Comparison of ENCODE assay signal across 1 cellular context in the genomic region with DNA sequence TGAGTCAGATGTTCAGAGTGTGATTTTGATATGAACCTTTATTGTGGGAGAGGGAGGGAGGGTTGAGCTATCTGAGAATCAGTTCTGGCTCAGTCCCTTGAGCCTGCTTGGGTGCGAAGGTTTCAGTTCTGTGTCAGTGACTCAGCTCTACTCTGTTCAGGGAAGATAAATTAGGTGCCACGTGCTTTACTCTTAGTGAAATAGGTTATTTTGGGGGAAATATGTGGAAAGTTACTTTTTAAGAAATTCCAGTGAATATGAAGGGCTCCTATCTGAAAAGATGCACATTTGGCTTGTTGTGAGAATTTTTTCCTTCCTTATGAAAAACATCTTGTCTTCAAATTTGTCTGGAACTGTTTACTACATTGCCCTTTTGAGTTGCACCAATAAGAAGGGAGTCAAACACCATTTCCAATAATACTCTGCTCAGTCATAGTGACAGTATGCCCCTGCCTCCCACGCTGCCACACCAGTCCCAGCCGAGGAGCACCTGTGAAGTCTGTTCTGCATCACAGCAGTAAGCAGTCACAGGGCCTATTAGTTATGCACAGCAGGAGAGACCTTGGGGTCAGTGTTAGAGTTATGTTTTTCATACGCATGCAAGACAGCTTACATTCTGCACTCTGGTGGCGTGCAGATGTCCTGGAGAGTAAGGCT.
TF ChIP-seq lines count a peak whose summit lies in the region.

No MANE protein-coding gene starts in this region.

TF ChIP-seq in GM12878, 131 proteins besides CTCF, POLR2A, EP300 and RAD21 (continued from another document):
- TF ChIP-seq, protein P1, sequence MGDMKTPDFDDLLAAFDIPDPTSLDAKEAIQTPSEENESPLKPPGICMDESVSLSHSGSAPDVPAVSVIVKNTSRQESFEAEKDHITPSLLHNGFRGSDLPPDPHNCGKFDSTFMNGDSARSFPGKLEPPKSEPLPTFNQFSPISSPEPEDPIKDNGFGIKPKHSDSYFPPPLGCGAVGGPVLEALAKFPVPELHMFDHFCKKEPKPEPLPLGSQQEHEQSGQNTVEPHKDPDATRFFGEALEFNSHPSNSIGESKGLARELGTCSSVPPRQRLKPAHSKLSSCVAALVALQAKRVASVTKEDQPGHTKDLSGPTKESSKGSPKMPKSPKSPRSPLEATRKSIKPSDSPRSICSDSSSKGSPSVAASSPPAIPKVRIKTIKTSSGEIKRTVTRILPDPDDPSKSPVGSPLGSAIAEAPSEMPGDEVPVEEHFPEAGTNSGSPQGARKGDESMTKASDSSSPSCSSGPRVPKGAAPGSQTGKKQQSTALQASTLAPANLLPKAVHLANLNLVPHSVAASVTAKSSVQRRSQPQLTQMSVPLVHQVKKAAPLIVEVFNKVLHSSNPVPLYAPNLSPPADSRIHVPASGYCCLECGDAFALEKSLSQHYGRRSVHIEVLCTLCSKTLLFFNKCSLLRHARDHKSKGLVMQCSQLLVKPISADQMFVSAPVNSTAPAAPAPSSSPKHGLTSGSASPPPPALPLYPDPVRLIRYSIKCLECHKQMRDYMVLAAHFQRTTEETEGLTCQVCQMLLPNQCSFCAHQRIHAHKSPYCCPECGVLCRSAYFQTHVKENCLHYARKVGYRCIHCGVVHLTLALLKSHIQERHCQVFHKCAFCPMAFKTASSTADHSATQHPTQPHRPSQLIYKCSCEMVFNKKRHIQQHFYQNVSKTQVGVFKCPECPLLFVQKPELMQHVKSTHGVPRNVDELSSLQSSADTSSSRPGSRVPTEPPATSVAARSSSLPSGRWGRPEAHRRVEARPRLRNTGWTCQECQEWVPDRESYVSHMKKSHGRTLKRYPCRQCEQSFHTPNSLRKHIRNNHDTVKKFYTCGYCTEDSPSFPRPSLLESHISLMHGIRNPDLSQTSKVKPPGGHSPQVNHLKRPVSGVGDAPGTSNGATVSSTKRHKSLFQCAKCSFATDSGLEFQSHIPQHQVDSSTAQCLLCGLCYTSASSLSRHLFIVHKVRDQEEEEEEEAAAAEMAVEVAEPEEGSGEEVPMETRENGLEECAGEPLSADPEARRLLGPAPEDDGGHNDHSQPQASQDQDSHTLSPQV (IDR thresholded peaks at IDR 0.05), result no peak
- TF ChIP-seq GABPA (IDR thresholded peaks at IDR 0.05; ENCODE audit: low read depth) (no peak), BMI1 (IDR thresholded peaks at IDR 0.05; ENCODE audit: borderline replicate concordance) (peak; percentile 62; the same call in 1 of the 2 replicates), NRF1 (conservative IDR thresholded peaks at IDR 0.05; ENCODE audit: low read depth, low read length) (no peak), FOXK2 (IDR thresholded peaks at IDR 0.05) (no peak), ZNF24 (IDR thresholded peaks at IDR 0.05) (0 out of 2 replicates have a peak, but pooled peaks have one; percentile 5), ZNF687 (IDR thresholded peaks at IDR 0.05) (peak; percentile 86), ZNF384 (IDR thresholded peaks at IDR 0.05; ENCODE audit: borderline replicate concordance, low read depth, low read length) (no peak), E2F8 (IDR thresholded peaks at IDR 0.05; ENCODE audit: low read depth, partially characterized antibody) (peak; percentile 49), RAD51 (IDR thresholded peaks at IDR 0.05) (peak; percentile 87), CBX3 (IDR thresholded peaks at IDR 0.05; ENCODE audit: borderline replicate concordance, low read depth) (no peak), RCOR1 (conservative IDR thresholded peaks at IDR 0.05; ENCODE audit: low read depth, low read length) (0 out of 2 replicates have a peak, but pooled peaks have one; percentile 27), JUND (IDR thresholded peaks at IDR 0.05; ENCODE audit: low read depth, low read length) (0 out of 2 replicates have a peak, but pooled peaks have one; percentile 13), MYB (IDR thresholded peaks at IDR 0.05; ENCODE audit: borderline replicate concordance, low read depth, low read length) (no peak), LARP7 (IDR thresholded peaks at IDR 0.05) (peak; percentile 50; the same call in 1 of the 2 replicates), JUNB (IDR thresholded peaks at IDR 0.05) (peak; percentile 73), ASH2L (IDR thresholded peaks at IDR 0.05; ENCODE audit: borderline replicate concordance, low read depth) (0 out of 2 replicates have a peak, but pooled peaks have one; percentile 40), NFIC (IDR thresholded peaks at IDR 0.05; ENCODE audit: low read depth, low read length) (peak; percentile 84), CEBPB (IDR thresholded peaks at IDR 0.05; ENCODE audit: borderline replicate concordance in 1 of 2, low read depth in 2 of 2, low read length in 2 of 2) (peak in 1 of 2 experiments; percentile 60; a peak in 1 of 4 replicates), ZZZ3 (IDR thresholded peaks at IDR 0.05; ENCODE audit: control insufficient read depth, insufficient read length, low read depth) (no peak), ZNF217 (IDR thresholded peaks at IDR 0.05) (peak; percentile 50)
- TF ChIP-seq, protein P2, sequence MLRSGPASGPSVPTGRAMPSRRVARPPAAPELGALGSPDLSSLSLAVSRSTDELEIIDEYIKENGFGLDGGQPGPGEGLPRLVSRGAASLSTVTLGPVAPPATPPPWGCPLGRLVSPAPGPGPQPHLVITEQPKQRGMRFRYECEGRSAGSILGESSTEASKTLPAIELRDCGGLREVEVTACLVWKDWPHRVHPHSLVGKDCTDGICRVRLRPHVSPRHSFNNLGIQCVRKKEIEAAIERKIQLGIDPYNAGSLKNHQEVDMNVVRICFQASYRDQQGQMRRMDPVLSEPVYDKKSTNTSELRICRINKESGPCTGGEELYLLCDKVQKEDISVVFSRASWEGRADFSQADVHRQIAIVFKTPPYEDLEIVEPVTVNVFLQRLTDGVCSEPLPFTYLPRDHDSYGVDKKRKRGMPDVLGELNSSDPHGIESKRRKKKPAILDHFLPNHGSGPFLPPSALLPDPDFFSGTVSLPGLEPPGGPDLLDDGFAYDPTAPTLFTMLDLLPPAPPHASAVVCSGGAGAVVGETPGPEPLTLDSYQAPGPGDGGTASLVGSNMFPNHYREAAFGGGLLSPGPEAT (IDR thresholded peaks at IDR 0.05; ENCODE audit: low read depth), result peak; percentile 83
TF ChIP-seq in GM12878: peak in this region for 59.
